ENCODE assay signal across 24 cellular contexts in genomic region chr15:66864871-66865281, GRCh38.
DNase-seq lines count a peak whose midpoint lies in the region; TF ChIP-seq lines count a peak whose summit lies in the region.
"Had no signal": no experiment of that assay in that cellular context is flagged by ENCODE, and none has a peak within 500 bp of the region (broad histone marks: within the 10 kb centered on the region; RNA-seq: fewer than 3 reads in every experiment).

No MANE protein-coding gene starts in this region.

- TF ChIP-seq CTCF in chondrocyte (IDR thresholded peaks at IDR 0.05) (no peak), testis (IDR thresholded peaks at IDR 0.05) (no peak), osteoblast (IDR thresholded peaks at IDR 0.05; ENCODE audit: extremely low read depth, low read depth, low read length) (no peak)

- H3K4me1 ChIP-seq in testis (no peaks in the 10 kb centered on the region), osteoblast (ENCODE audit: insufficient read depth, low read length) (peaks cover 23% of the 10 kb centered on the region)
- H3K4me1 ChIP-seq: foreskin keratinocyte had no signal

- no peaks in the 10 kb centered on the region for H3K27me3 Mint-ChIP-seq in chondrocyte (ENCODE audit: low read depth)
- H3K27me3 Mint-ChIP-seq in T-helper 2 cell treated with Interferon-gamma antibody and Interleukin-4, amounts not matched to agents 5 μg/mL and 100 μg/mL, for 36 hours (ENCODE audit: low read depth), result peaks cover 15% of the 10 kb centered on the region

- no peak overlapping the region for H3K4me2 ChIP-seq in osteoblast (ENCODE audit: insufficient read depth, low read length)

- intact Hi-C loops in testis (cut with DNase I; ENCODE audit: low total_unique reads), result no loop called here

- H3K27ac ChIP-seq in testis (no peak overlapping the region), osteoblast (ENCODE audit: low read depth, low read length) (no peak overlapping the region)
- H3K27ac ChIP-seq: foreskin keratinocyte, heart right ventricle, left ventricle myocardium inferior, SJSA1, upper lobe of left lung had no signal

- H3K9me3 ChIP-seq in testis (no peaks in the 10 kb centered on the region), osteoblast (ENCODE audit: low read depth, low read length) (no peaks in the 10 kb centered on the region)
- H3K9me3 ChIP-seq: heart right ventricle, left ventricle myocardium inferior, mucosa of descending colon, SJSA1, upper lobe of left lung had no signal

- no peak overlapping the region for H2AFZ ChIP-seq in osteoblast (ENCODE audit: low read length)

- 90 to 100% methylated on average over 1 to 4 of the region's 4 CpGs for WGBS in testis, 2 donors

- no peaks in the 10 kb centered on the region for H3K36me3 ChIP-seq in testis (ENCODE audit: low read depth, missing control alignments)
- peaks cover 5% of the 10 kb centered on the region for H3K36me3 ChIP-seq in osteoblast (ENCODE audit: insufficient read depth, low read length)
- H3K36me3 ChIP-seq: left ventricle myocardium inferior, upper lobe of left lung had no signal

- no peaks in the 10 kb centered on the region for H4K20me1 ChIP-seq in osteoblast (ENCODE audit: insufficient read depth, low read length)

- no peak overlapping the region for H3K4me3 ChIP-seq in testis
- H3K4me3 ChIP-seq in osteoblast (ENCODE audit: insufficient read depth, low read length), result no peak overlapping the region
- H3K4me3 ChIP-seq: GM12878, heart right ventricle, left ventricle myocardium inferior, mucosa of descending colon, SJSA1, upper lobe of left lung had no signal

- no peak overlapping the region for H3K4me3 Mint-ChIP-seq in chondrocyte (ENCODE audit: unreplicated experiment)
- H3K4me3 Mint-ChIP-seq in T-helper 2 cell treated with Interferon-gamma antibody and Interleukin-4, amounts not matched to agents 5 μg/mL and 100 μg/mL, for 36 hours, result no peak overlapping the region
- H3K4me3 Mint-ChIP-seq: activated naive CD8-positive, alpha-beta T cell treated with anti-CD3 and anti-CD28 coated beads for 36 hours; T-cell had no signal

- H3K9me3 Mint-ChIP-seq in chondrocyte (ENCODE audit: low read depth), result no peaks in the 10 kb centered on the region
- H3K9me3 Mint-ChIP-seq in T-helper 2 cell treated with Interferon-gamma antibody and Interleukin-4, amounts not matched to agents 5 μg/mL and 100 μg/mL, for 36 hours, result no peaks in the 10 kb centered on the region
- H3K9me3 Mint-ChIP-seq: activated naive CD8-positive, alpha-beta T cell treated with anti-CD3 and anti-CD28 coated beads for 36 hours; activated T-helper 2 cell treated with anti-CD3 and anti-CD28 coated beads, Interferon-gamma antibody, Interleukin-2, Interleukin-4, amounts not matched to agents 10 μg/mL and 5 μg/mL and 100 μg/mL, durations not matched to agents 14 hours and 24 hours and 36 hours; T-cell had no signal

- no peak overlapping the region for H3K27ac Mint-ChIP-seq in chondrocyte (ENCODE audit: unreplicated experiment)
- H3K27ac Mint-ChIP-seq in T-helper 2 cell treated with Interferon-gamma antibody and Interleukin-4, amounts not matched to agents 5 μg/mL and 100 μg/mL, for 36 hours, result no peak overlapping the region
- H3K27ac Mint-ChIP-seq: activated naive CD8-positive, alpha-beta T cell treated with anti-CD3 and anti-CD28 coated beads for 36 hours; activated T-helper 2 cell treated with anti-CD3 and anti-CD28 coated beads, Interferon-gamma antibody, Interleukin-2, Interleukin-4, amounts not matched to agents 10 μg/mL and 5 μg/mL and 100 μg/mL, durations not matched to agents 14 hours and 24 hours and 36 hours; T-cell had no signal

- H3K79me2 ChIP-seq in osteoblast (ENCODE audit: insufficient read depth, low read length), result peaks cover 21% of the 10 kb centered on the region

- TF ChIP-seq POLR2A in testis (IDR thresholded peaks at IDR 0.05), result no peak

- peaks cover 16% of the 10 kb centered on the region for H3K4me1 Mint-ChIP-seq in chondrocyte (ENCODE audit: low read depth)
- peaks cover 17% of the 10 kb centered on the region for H3K4me1 Mint-ChIP-seq in T-helper 2 cell treated with Interferon-gamma antibody and Interleukin-4, amounts not matched to agents 5 μg/mL and 100 μg/mL, for 36 hours (ENCODE audit: low read depth)

- peak; percentile 41 for DNase-seq in activated CD8-positive, alpha-beta memory T cell treated with anti-CD3 and anti-CD28 coated beads for 24 hours
- no peak for DNase-seq in activated CD8-positive, alpha-beta memory T cell treated with anti-CD3 and anti-CD28 coated beads, Interleukin-2, amount 50 U/mL, for 4 hours
- DNase-seq in chondrocyte (ENCODE audit: low spot score) (peak; percentile 59), mesenteric fat pad (ENCODE audit: low spot score) (peak; percentile 80), testis (peak; percentile 9), NCI-H1105 treated with DMSO at 0.1 percent for 48 hours (lab: John Stamatoyannopoulos, UW) (no peak), osteoblast (ENCODE audit: insufficient read length, low spot score, missing footprints) (no peak)
- no peak for DNase-seq in T-helper 2 cell treated with Interferon-gamma antibody and Interleukin-4, amounts not matched to agents 5 μg/mL and 100 μg/mL, for 36 hours (ENCODE audit: low spot score)
- DNase-seq: activated naive CD8-positive, alpha-beta T cell treated with anti-CD3 and anti-CD28 coated beads for 36 hours; DND-41; effector CD8-positive, alpha-beta T cell; foreskin keratinocyte; heart right ventricle; left ventricle myocardium inferior; mucosa of descending colon; NCI-H1092; NCI-H187 treated with DMSO at 0.1 percent for 48 hours; NCI-H69; stimulated activated CD4-positive, alpha-beta T cell treated with anti-CD3 and anti-CD28 coated beads, Interleukin-15, amount 100 ng/mL, for 24 hours; T-cell had no signal

- H3K27me3 ChIP-seq in testis (no peaks in the 10 kb centered on the region), osteoblast (ENCODE audit: insufficient read depth, low read length) (no peaks in the 10 kb centered on the region)
- H3K27me3 ChIP-seq: heart right ventricle, SJSA1, upper lobe of left lung had no signal

- peaks cover 2% of the 10 kb centered on the region for H3K36me3 Mint-ChIP-seq in chondrocyte (ENCODE audit: low read depth)
- H3K36me3 Mint-ChIP-seq in T-helper 2 cell treated with Interferon-gamma antibody and Interleukin-4, amounts not matched to agents 5 μg/mL and 100 μg/mL, for 36 hours (ENCODE audit: low read depth), result no peaks in the 10 kb centered on the region
- H3K36me3 Mint-ChIP-seq: activated naive CD8-positive, alpha-beta T cell treated with anti-CD3 and anti-CD28 coated beads for 36 hours; T-cell had no signal

Comparison
In these comparisons a context has a peak if more than half of its experiments do, and no peak if none do; other contexts are left out.
1. DNase-seq: peak in activated CD8-positive, alpha-beta memory T cell treated with anti-CD3 and anti-CD28 coated beads for 24 hours (single experiment), chondrocyte (single experiment), mesenteric fat pad (single experiment) and testis (single experiment); none in activated CD8-positive, alpha-beta memory T cell treated with anti-CD3 and anti-CD28 coated beads, Interleukin-2, amount 50 U/mL, for 4 hours (single experiment), NCI-H1105 treated with DMSO at 0.1 percent for 48 hours (single experiment), T-helper 2 cell treated with Interferon-gamma antibody and Interleukin-4, amounts not matched to agents 5 μg/mL and 100 μg/mL, for 36 hours (single experiment) and osteoblast (single experiment).